Comparison of ENCODE assay signal across 8 cellular contexts in genomic region chr7:64307254-64308018, GRCh38. TPM values are rescaled to one million over a fixed set of nuclear protein-coding genes. Genes with fewer than 3 reads are reported as not detected.
DNase-seq lines count a peak whose midpoint lies in the region; FAIRE-seq and TF ChIP-seq lines count a peak whose summit lies in the region.

No MANE protein-coding gene starts in this region.

- DNase-seq in D721Med (ENCODE audit: insufficient read length, low spot score): peak; percentile 30
- peak; percentile 73 for DNase-seq in GM20000 (ENCODE audit: low spot score)
- DNase-seq in RPMI7951 (ENCODE audit: low read depth): peak; percentile 86
- peak; percentile 96 for DNase-seq in activated naive CD4-positive, alpha-beta T cell treated with Interleukin-2 at 50 U/mL for 16 hours
- peak; percentile 84 for DNase-seq in germinal center (ENCODE audit: low spot score)
- DNase-seq in uterus: peak; percentile 87 to 90

- H3K4me3 ChIP-seq in HUES64 (ENCODE audit: low read length): peak overlapping the region; percentile 66
- H3K4me3 ChIP-seq in rectal smooth muscle tissue (ENCODE audit: low read length): peak overlapping the region; percentile 89
- H3K4me3 ChIP-seq in uterus: peak overlapping the region; percentile 51 to 69

- intact Hi-C loops in uterus (cut with DNase I; ENCODE audit: low total_unique reads): no loop called here

- no peak for FAIRE-seq in D721Med (lab: Jason Lieb, UNC)

- H3K27ac ChIP-seq in HUES64 (ENCODE audit: low read depth, low read length): no peak overlapping the region
- H3K27ac ChIP-seq in rectal smooth muscle tissue (ENCODE audit: low read depth, low read length): peak overlapping the region; percentile 83
- peak overlapping the region; percentile 92 to 94 for H3K27ac ChIP-seq in uterus

- H3K36me3 ChIP-seq in HUES64 (ENCODE audit: insufficient read depth, low read length): no peaks in the 10 kb centered on the region
- H3K36me3 ChIP-seq in rectal smooth muscle tissue (ENCODE audit: control insufficient read depth, insufficient read depth, low read length): no peaks in the 10 kb centered on the region
- H3K36me3 ChIP-seq in uterus: no peaks in the 10 kb centered on the region

- H3K9me3 ChIP-seq in HUES64 (ENCODE audit: insufficient read depth, low read depth, low read length) (peaks cover 14% of the 10 kb centered on the region), uterus (no peaks in the 10 kb centered on the region)

- WGBS in HUES64: 62% methylated on average over 33 of the region's 33 CpGs

- no peak for TF ChIP-seq CTCF in D721Med (IDR thresholded peaks at IDR 0.05; ENCODE audit: insufficient read depth, missing control alignments)
- no peak for TF ChIP-seq CTCF in GM20000 (IDR thresholded peaks at IDR 0.05; ENCODE audit: extremely low read depth, missing control alignments)
- peak in 2 of 4 experiments; percentile 5 to 35 for TF ChIP-seq CTCF in uterus (IDR thresholded peaks at IDR 0.05)

- H3K9ac ChIP-seq in HUES64 (ENCODE audit: low read depth, low read length): peak overlapping the region; percentile 83
- peak overlapping the region; percentile 70 for H3K9ac ChIP-seq in rectal smooth muscle tissue (ENCODE audit: low read length)

- H3K27me3 ChIP-seq in HUES64 (ENCODE audit: insufficient read depth, low read length) (no peaks in the 10 kb centered on the region), rectal smooth muscle tissue (ENCODE audit: control insufficient read depth, insufficient read depth, low read length) (no peaks in the 10 kb centered on the region), uterus (no peaks in the 10 kb centered on the region)

- peak; percentile 27 to 53 for TF ChIP-seq POLR2A in uterus (IDR thresholded peaks at IDR 0.05)

- H3K4me1 ChIP-seq in HUES64 (ENCODE audit: insufficient read depth, low read length) (no peaks in the 10 kb centered on the region), rectal smooth muscle tissue (ENCODE audit: control insufficient read depth, insufficient read depth, low read length) (peaks cover 2% of the 10 kb centered on the region), uterus (no peaks in the 10 kb centered on the region)

RNA-seq across cellular contexts. Expression of gene ZNF736, which starts 6.3 kb away (rescaled TPM):
- 4.4 TPM for polyA plus RNA-seq in HUES64 (2013, experiment 1 of 2)
- polyA plus RNA-seq in HUES64 (2013, experiment 2 of 2): 5.3 TPM
- 8.2 and 8.7 TPM in 2 replicates for total RNA-seq in RPMI7951 (2014; rRNA removed; shearing (Covaris generic))
- 10 to 100 TPM; 16.5 to 43.2 (median 25.2) TPM for total RNA-seq in uterus

Comparison
In these comparisons a context has a peak if more than half of its experiments do, and no peak if none do; other contexts are left out.
1. DNase-seq: peak in every context shown above with its lines; median percentile 96 in activated naive CD4-positive, alpha-beta T cell treated with Interleukin-2 at 50 U/mL for 16 hours; 88 in uterus; 86 in RPMI7951; 84 in germinal center; 73 in GM20000; 30 in D721Med.